In the genomic region with DNA sequence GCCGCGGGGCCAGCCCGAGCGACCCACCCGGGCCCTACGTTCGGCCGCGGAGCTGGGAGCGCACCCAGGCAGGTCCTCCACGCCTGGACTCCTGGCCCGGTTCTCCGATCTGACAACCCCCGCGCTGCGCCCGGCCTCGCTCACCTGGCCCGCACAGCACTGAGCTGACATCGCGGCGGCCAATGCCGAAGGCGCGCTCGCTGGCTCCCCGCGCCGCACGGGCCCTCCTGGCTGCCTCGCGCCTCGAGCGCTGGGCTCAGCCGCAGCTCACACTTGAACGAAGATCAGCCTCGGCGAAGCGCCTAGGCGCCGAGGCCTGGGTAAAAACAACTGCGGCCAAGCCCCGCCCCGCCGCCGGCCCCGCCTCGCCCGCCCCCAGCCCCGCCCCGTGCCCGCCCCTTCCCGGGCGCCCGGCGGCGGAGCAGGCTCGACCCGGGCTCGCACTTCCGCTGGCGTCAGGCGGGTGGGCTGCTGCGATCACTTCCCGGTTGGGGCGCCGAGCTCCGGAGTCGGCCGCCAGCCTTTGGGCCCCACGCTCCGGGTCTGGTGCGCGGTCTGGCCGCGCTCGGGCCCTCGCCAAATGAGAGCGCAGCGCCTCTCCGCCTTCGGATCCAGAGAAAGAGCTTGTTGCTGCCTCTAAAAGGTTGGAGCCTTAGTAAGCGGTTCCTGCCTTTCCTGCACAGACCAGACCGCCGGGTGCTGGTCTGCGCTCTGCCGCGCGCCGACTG, we compare ENCODE assay signal across 8 cellular contexts. TPM values are rescaled to one million over a fixed set of nuclear protein-coding genes. Genes with fewer than 3 reads are reported as not detected.
A peak's percentile ranks its signal among the peaks of the same experiment; 100 is the strongest.
DNase-seq lines count a peak whose midpoint lies in the region; ATAC-seq, FAIRE-seq and TF ChIP-seq lines count a peak whose summit lies in the region.

A gene (minus strand): TSS at position 297 of the 728 bp plus-strand sequence. CDS start 126 bp downstream, at position 171.

- H3K23ac ChIP-seq in H1 (ENCODE audit: insufficient read length), result no peak within 1 kb of the TSS

- peak within 1 kb of the TSS; percentile 66 for H4K8ac ChIP-seq in H1 (ENCODE audit: extremely low read depth, insufficient read depth, low read length)

- peak; percentile 85 for TF ChIP-seq POLR2A in A549 (IDR thresholded peaks at IDR 0.05; ENCODE audit: low read length)
- peak; percentile 84 to 95 for TF ChIP-seq POLR2A in H1 (IDR thresholded peaks at IDR 0.05; ENCODE audit: control extremely low read depth in 1 of 2, low read depth in 2 of 2, low read length in 2 of 2)

- H3K23me2 ChIP-seq in H1 (ENCODE audit: low read depth, low read length), result peaks cover 16% of the 10 kb centered on the region

- 0 out of 2 replicates have a peak within 1 kb of the TSS, but pooled peaks have one; percentile 92 for H2BK15ac ChIP-seq in H1 (ENCODE audit: low read length)

- H2AFZ ChIP-seq in H1 (ENCODE audit: low read length), result no peak within 1 kb of the TSS

- H4K91ac ChIP-seq in H1 (replicated peaks; ENCODE audit: insufficient read length, low read length), result peak within 1 kb of the TSS; percentile 22

- H3K79me1 ChIP-seq in H1 (ENCODE audit: low read depth, low read length), result peaks cover 10% of the 10 kb centered on the region; the same call in 1 of the 2 replicates

- H2BK120ac ChIP-seq in H1 (replicated peaks; ENCODE audit: low read depth, low read length), result no peak within 1 kb of the TSS

- H2BK20ac ChIP-seq in H1 (ENCODE audit: low read length), result no peak within 1 kb of the TSS

- CTCF ChIA-PET in A549 (lab: Yijun Ruan, JAX) (interaction anchor here (0.6 to 1.6 kb wide), 4 partner anchors 26 to 172 kb away, joined by 3 read pairs; no protein-coding TSS in a partner anchor), H1 (lab: Charles Lee; ENCODE audit: partially characterized antibody) (interaction anchor here (0.7 to 2.8 kb wide), 11 partner anchors 9 to 172 kb away, joined by 3 to 16 read pairs (median 4); no protein-coding TSS in a partner anchor)

- H3K56ac ChIP-seq in H1 (replicated peaks; ENCODE audit: insufficient read length, low read depth, low read length), result peak within 1 kb of the TSS; percentile 65

- peaks cover 41 to 55% of the 10 kb centered on the region in 2 experiments for H3K79me2 ChIP-seq in H1 (ENCODE audit: control insufficient read depth in 1 of 2, insufficient read depth in 2 of 2, low read length in 2 of 2)

- peak; percentile 86 to 91 for ATAC-seq in A549
- peak; percentile 83 for ATAC-seq in GM18519 (IDR thresholded peaks at IDR 0.05; ENCODE audit: low FRiP score, unreplicated experiment)
- peak; percentile 81 for ATAC-seq in HG03039 (IDR thresholded peaks at IDR 0.05; ENCODE audit: unreplicated experiment)

- H3K4me1 ChIP-seq in A549 (0 out of 3 replicates have a peak, but pooled peaks cover 7% of the 10 kb centered on the region), H1 (replicated peaks in 1 of 4; ENCODE audit: control insufficient read depth in 3 of 4, insufficient read depth in 4 of 4, low read length in 3 of 4) (peaks cover 7 to 26% (median 22%) of the 10 kb centered on the region in 4 experiments), mesodermal cell (ENCODE audit: control insufficient read depth, insufficient read depth, low read length, poor library complexity, severe bottlenecking) (no peaks in the 10 kb centered on the region)

- peak within 1 kb of the TSS; percentile 93 to 95 for H3K27ac ChIP-seq in A549
- peak within 1 kb of the TSS; percentile 92 for H3K27ac ChIP-seq in H1 (ENCODE audit: low read depth, low read length)
- H3K27ac ChIP-seq in mesodermal cell (ENCODE audit: low read depth, low read length, severe bottlenecking), result peak within 1 kb of the TSS; percentile 85

- no peaks in the 10 kb centered on the region for H3K9me3 ChIP-seq in A549
- no peaks in the 10 kb centered on the region for H3K9me3 ChIP-seq in H1 (ENCODE audit: insufficient read depth in 2 of 2, low read depth in 1 of 2, low read length in 1 of 2)
- H3K9me3 ChIP-seq in mesodermal cell (ENCODE audit: control insufficient read depth, low read length), result no peaks in the 10 kb centered on the region

- TF ChIP-seq EP300 in A549 (IDR thresholded peaks at IDR 0.05), result no peak
- no peak for TF ChIP-seq EP300 in H1 (IDR thresholded peaks at IDR 0.05; ENCODE audit: borderline replicate concordance in 1 of 2, low read depth in 2 of 2, low read length in 2 of 2)

- FAIRE-seq in A549 (lab: Jason Lieb, UNC), result no peak
- FAIRE-seq in H1 (lab: Jason Lieb, UNC), result no peak

- peak within 1 kb of the TSS; percentile 96 for H2BK5ac ChIP-seq in H1 (ENCODE audit: low read depth, low read length)

- peak within 1 kb of the TSS; percentile 92 for H2BK12ac ChIP-seq in H1 (ENCODE audit: low read depth, low read length)

- H3K18ac ChIP-seq in H1 (ENCODE audit: extremely low read depth, low read length), result peak within 1 kb of the TSS; percentile 84

- H4K5ac ChIP-seq in H1 (ENCODE audit: insufficient read length, low read depth, low read length), result peak within 1 kb of the TSS; percentile 46

- H3K27me3 ChIP-seq in H1 (replicated peaks in 1 of 4; ENCODE audit: control insufficient read depth in 3 of 4, extremely low read depth in 1 of 4, insufficient read depth in 3 of 4, low read length in 3 of 4), result no peaks in the 10 kb centered on the region

- POLR2A ChIA-PET in A549 (lab: Yijun Ruan, JAX), result interaction anchor here (0.6 to 1.8 kb wide), 11 partner anchors 9 to 164 kb away, joined by 3 to 22 read pairs (median 4); no protein-coding TSS in a partner anchor
- POLR2A ChIA-PET in H1 (lab: Charles Lee; ENCODE audit: partially characterized antibody), result interaction anchor here (0.6 to 6.0 kb wide), 24 partner anchors 10 to 172 kb away, joined by 3 to 113 read pairs (median 4); a partner anchor contains a TSS

- H3K4me2 ChIP-seq in A549 (peak within 1 kb of the TSS; percentile 86), H1 (ENCODE audit: insufficient read depth in 1 of 2, low read depth in 2 of 2, low read length in 2 of 2) (peak within 1 kb of the TSS; percentile 90 to 96)

- H3K4me3 ChIP-seq in A549 (peak within 1 kb of the TSS; percentile 75), H1 (ENCODE audit: extremely low read depth in 1 of 4, insufficient read depth in 2 of 4, low read depth in 3 of 4, low read length in 4 of 4) (peak within 1 kb of the TSS; percentile 82 to 97 (median 92)), mesodermal cell (ENCODE audit: extremely low read depth, insufficient read depth, low read length, poor library complexity, severe bottlenecking) (peak within 1 kb of the TSS; percentile 69)

- H4K20me1 ChIP-seq in H1 (replicated peaks in 1 of 2; ENCODE audit: control insufficient read depth in 1 of 2, insufficient read depth in 2 of 2, low read length in 2 of 2), result peaks cover 7 to 28% of the 10 kb centered on the region in 2 experiments

- no peak for TF ChIP-seq CTCF in A549 (IDR thresholded peaks at IDR 0.05)
- TF ChIP-seq CTCF in H1 (IDR thresholded peaks at IDR 0.05; ENCODE audit: control extremely low read depth in 1 of 3, insufficient read depth in 1 of 3, low read depth in 1 of 3, low read length in 3 of 3), result peak in 1 of 3 experiments; percentile 6; a peak in 1 of 4 replicates

- 1% methylated on average over 18 of the region's 90 CpGs for WGBS in A549 (ENCODE audit: missing lambda C conversion rate)
- WGBS in H1 (ENCODE audit: extremely low coverage in 1 of 2, insufficient coverage in 1 of 2, insufficient read length in 1 of 2, insufficient replicate concordance in 2 of 2, low coverage in 1 of 2, low lambda C conversion rate in 2 of 2, missing lambda C conversion rate in 1 of 2), 2 experiments, result 3% methylated on average over 57 of the region's 90 CpGs; no CpG with 5 or more reads in 1 of the 2 experiments
- WGBS in mesodermal cell (ENCODE audit: insufficient coverage in 2 of 2), 2 experiments, result 0 to 1% methylated on average over 61 to 75 of the region's 90 CpGs

- DNase-seq in A549 (ENCODE audit: low read depth in 1 of 2, low spot score in 1 of 2) (peak; percentile 72 to 79), NOMO-1 (lab: John Stamatoyannopoulos, UW; ENCODE audit: unreplicated experiment in 2 of 2) (peak; percentile 61 to 87), H1 (ENCODE audit: low read depth in 1 of 2, low spot score in 2 of 2) (peak in 1 of 2 experiments; percentile 85)
- peak; percentile 72 to 85 (median 77) for DNase-seq in activated CD8-positive, alpha-beta memory T cell treated with anti-CD3 and anti-CD28 coated beads for 48 hours (ENCODE audit: low read depth in 2 of 3, low spot score in 2 of 3)
- peak; percentile 67 for DNase-seq in stimulated activated CD8-positive, alpha-beta memory T cell treated with anti-CD3 and anti-CD28 coated beads, Interleukin-15, amount 100 ng/mL, for 24 hours (ENCODE audit: low read depth)

- H2AK5ac ChIP-seq in H1 (ENCODE audit: low read depth, low read length), result no peak within 1 kb of the TSS

- H3K14ac ChIP-seq in H1 (ENCODE audit: insufficient read length), result no peak within 1 kb of the TSS

- peak within 1 kb of the TSS; percentile 3 for H3K4ac ChIP-seq in H1 (replicated peaks; ENCODE audit: insufficient read length, low read depth, low read length)

- H3K36me3 ChIP-seq in H1 (ENCODE audit: control insufficient read depth in 2 of 4, insufficient read depth in 4 of 4, low read length in 3 of 4) (peaks cover 0 to 4% (median 0%) of the 10 kb centered on the region in 4 experiments; a peak in 1 of 8 replicates), mesodermal cell (ENCODE audit: control insufficient read depth, insufficient read depth, low read length) (no peaks in the 10 kb centered on the region)

- peak within 1 kb of the TSS; percentile 88 to 97 (median 92) for H3K9ac ChIP-seq in H1 (replicated peaks in 1 of 4; ENCODE audit: extremely low read depth in 1 of 4, low read depth in 3 of 4, low read length in 3 of 4)

- TF ChIP-seq RAD21 in A549 (conservative IDR thresholded peaks at IDR 0.05 in 1 of 2, IDR thresholded peaks at IDR 0.05 in 1 of 2) (no peak; a peak in 1 of 5 replicates), H1 (IDR thresholded peaks at IDR 0.05 in 1 of 2, conservative IDR thresholded peaks at IDR 0.05 in 1 of 2; ENCODE audit: low read depth in 2 of 2, low read length in 2 of 2) (no peak)

RNA-seq across cellular contexts. Expression of the gene that starts here (rescaled TPM):
- polyA plus RNA-seq in A549 (2011; rRNA removed), result 13.4 and 16.9 TPM in 2 replicates
- polyA plus RNA-seq in A549 (2012; cell fraction: cytosol; rRNA removed), result 1.9 and 2.4 TPM in 2 replicates
- 1.7 and 2.2 TPM in 2 replicates for polyA plus RNA-seq in A549 (2012; cell fraction: nucleus; rRNA removed)
- 5.4 to 7.0 TPM (median 6.7 TPM) in 3 replicates for polyA plus RNA-seq in A549 (2017; fragmentation: RNase III; extraction: RNeasy Plus Mini Kit Qiagen cat#74134 plus additional on column Dnase treatment)
- 23.8 and 28.3 TPM in 2 replicates for polyA minus RNA-seq in A549 (2011; rRNA and poly(A)+ RNA removed)
- total RNA-seq in H1 (2021; fragmentation: NEBNext Ultra II Directional; extraction: Animal tissue kit (Norgen Biotek cat#: 25700)), result 144 and 149 TPM in 2 replicates
- polyA plus RNA-seq in H1 (2011; rRNA removed), result 27.2 and 32.2 TPM in 2 replicates
- polyA plus RNA-seq in H1 (2011; cell fraction: cytosol; rRNA removed), result 34.6 TPM
- polyA plus RNA-seq in H1 (2011; cell fraction: nucleus; rRNA removed), result 31.3 TPM
- polyA plus RNA-seq in H1 (2012, experiment 1 of 2), result 36.8 to 55.0 TPM (median 47.7 TPM) in 4 replicates
- polyA plus RNA-seq in H1 (2012, experiment 2 of 2), result 5.6 TPM
- polyA plus RNA-seq in H1 (2013, experiment 1 of 2), result 97.2 TPM
- polyA plus RNA-seq in H1 (2013, experiment 2 of 2), result 109 TPM
- 121 and 134 TPM in 2 replicates for polyA minus RNA-seq in H1 (2011; rRNA and poly(A)+ RNA removed)
- 58.9 TPM for polyA minus RNA-seq in H1 (2011; cell fraction: cytosol; rRNA and poly(A)+ RNA removed)
- polyA minus RNA-seq in H1 (2011; cell fraction: nucleus; rRNA and poly(A)+ RNA removed), result 62.1 TPM
- polyA plus RNA-seq in mesodermal cell (2013, experiment 1 of 2), result 33.0 TPM
- 34.5 TPM for polyA plus RNA-seq in mesodermal cell (2013, experiment 2 of 2)
